ENCODE assay signal across 8 cellular contexts in the genomic region with DNA sequence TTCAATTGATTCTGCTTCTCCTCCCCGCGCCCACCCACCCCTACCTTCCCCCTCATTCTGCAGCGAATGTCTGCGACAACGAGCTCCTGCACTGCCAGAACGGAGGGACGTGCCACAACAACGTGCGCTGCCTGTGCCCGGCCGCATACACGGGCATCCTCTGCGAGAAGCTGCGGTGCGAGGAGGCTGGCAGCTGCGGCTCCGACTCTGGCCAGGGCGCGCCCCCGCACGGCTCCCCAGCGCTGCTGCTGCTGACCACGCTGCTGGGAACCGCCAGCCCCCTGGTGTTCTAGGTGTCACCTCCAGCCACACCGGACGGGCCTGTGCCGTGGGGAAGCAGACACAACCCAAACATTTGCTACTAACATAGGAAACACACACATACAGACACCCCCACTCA.
DNase-seq lines count a peak whose midpoint lies in the region; ATAC-seq and TF ChIP-seq lines count a peak whose summit lies in the region.
"Had no signal": no experiment of that assay in that cellular context is flagged by ENCODE, and none has a peak within 500 bp of the region (broad histone marks: within the 10 kb centered on the region; RNA-seq: fewer than 3 reads in every experiment).

No MANE protein-coding gene starts in this region.

- H3K27ac ChIP-seq in dorsolateral prefrontal cortex, result peak overlapping the region in 7 of 59 donors; percentile 9 to 41 (median 16)

- DNase-seq in dorsolateral prefrontal cortex, result peak; percentile 23 to 71 (median 35)
- DNase-seq in stimulated activated naive CD8-positive, alpha-beta T cell treated with anti-CD3 and anti-CD28 coated beads, Interleukin-15, amount 100 ng/mL, for 72 hours, result no peak
- no peak for DNase-seq in NCI-H526 treated with DMSO at 0.1 percent for 48 hours (lab: John Stamatoyannopoulos, UW)
- DNase-seq in T-helper 2 cell treated with Interferon-gamma antibody and Interleukin-4, amounts not matched to agents 5 μg/mL and 100 μg/mL, for 36 hours (ENCODE audit: low spot score), result no peak
- DNase-seq: activated gamma-delta T cell treated with Interleukin-2 at 50 U/mL for 16 hours had no signal

- H3K4me1 Mint-ChIP-seq in stimulated activated naive CD8-positive, alpha-beta T cell treated with anti-CD3 and anti-CD28 coated beads, Interleukin-15, amount 100 ng/mL, for 72 hours, result peaks cover 11% of the 10 kb centered on the region
- H3K4me1 Mint-ChIP-seq in T-helper 2 cell treated with Interferon-gamma antibody and Interleukin-4, amounts not matched to agents 5 μg/mL and 100 μg/mL, for 36 hours (ENCODE audit: low read depth), result peaks cover 5% of the 10 kb centered on the region

- peak overlapping the region; percentile 14 to 64 (median 42) for H3K4me3 ChIP-seq in dorsolateral prefrontal cortex

- peaks cover 0 to 9% (median 0%) of the 10 kb centered on the region in 45 donors for H3K27me3 ChIP-seq in dorsolateral prefrontal cortex

- peaks cover 49% of the 10 kb centered on the region for H3K27me3 Mint-ChIP-seq in stimulated activated naive CD8-positive, alpha-beta T cell treated with anti-CD3 and anti-CD28 coated beads, Interleukin-15, amount 100 ng/mL, for 72 hours
- H3K27me3 Mint-ChIP-seq in T-helper 2 cell treated with Interferon-gamma antibody and Interleukin-4, amounts not matched to agents 5 μg/mL and 100 μg/mL, for 36 hours (ENCODE audit: low read depth), result peaks cover 50% of the 10 kb centered on the region

- H3K4me3 Mint-ChIP-seq in stimulated activated naive CD8-positive, alpha-beta T cell treated with anti-CD3 and anti-CD28 coated beads, Interleukin-15, amount 100 ng/mL, for 72 hours, result peak overlapping the region in 1 of 2 donors; percentile 10
- H3K4me3 Mint-ChIP-seq in T-helper 2 cell treated with Interferon-gamma antibody and Interleukin-4, amounts not matched to agents 5 μg/mL and 100 μg/mL, for 36 hours, result no peak overlapping the region

- no peaks in the 10 kb centered on the region for H3K9me3 Mint-ChIP-seq in stimulated activated naive CD8-positive, alpha-beta T cell treated with anti-CD3 and anti-CD28 coated beads, Interleukin-15, amount 100 ng/mL, for 72 hours
- no peaks in the 10 kb centered on the region for H3K9me3 Mint-ChIP-seq in T-helper 2 cell treated with Interferon-gamma antibody and Interleukin-4, amounts not matched to agents 5 μg/mL and 100 μg/mL, for 36 hours

- H3K27ac Mint-ChIP-seq in stimulated activated naive CD8-positive, alpha-beta T cell treated with anti-CD3 and anti-CD28 coated beads, Interleukin-15, amount 100 ng/mL, for 72 hours, result no peak overlapping the region
- no peak overlapping the region for H3K27ac Mint-ChIP-seq in T-helper 2 cell treated with Interferon-gamma antibody and Interleukin-4, amounts not matched to agents 5 μg/mL and 100 μg/mL, for 36 hours

- TF ChIP-seq CTCF in dorsolateral prefrontal cortex (IDR thresholded peaks at IDR 0.05 in 54 of 56, conservative IDR thresholded peaks at IDR 0.05 in 2 of 56; ENCODE audit: low read depth in 1 of 56, partially characterized antibody in 56 of 56), result peak in 18 of 56 donors; percentile 6 to 35 (median 18)

- ATAC-seq in GM18907 (IDR thresholded peaks at IDR 0.05; ENCODE audit: unreplicated experiment) (peak; percentile 90), HG02970 (IDR thresholded peaks at IDR 0.05; ENCODE audit: low FRiP score, unreplicated experiment) (peak; percentile 58), HG03378 (IDR thresholded peaks at IDR 0.05; ENCODE audit: unreplicated experiment) (no peak)
- ATAC-seq in stimulated activated naive CD8-positive, alpha-beta T cell treated with anti-CD3 and anti-CD28 coated beads, Interleukin-15, amount 100 ng/mL, for 72 hours, result peak; percentile 48

- intact Hi-C loops in dorsolateral prefrontal cortex (cut with DNase I), result no loop called here

- H3K36me3 Mint-ChIP-seq in T-helper 2 cell treated with Interferon-gamma antibody and Interleukin-4, amounts not matched to agents 5 μg/mL and 100 μg/mL, for 36 hours (ENCODE audit: low read depth), result no peaks in the 10 kb centered on the region

Comparison
In these comparisons a context has a peak if more than half of its experiments do, and no peak if none do; other contexts are left out.
1. DNase-seq: peak in dorsolateral prefrontal cortex (10 of 10); none in stimulated activated naive CD8-positive, alpha-beta T cell treated with anti-CD3 and anti-CD28 coated beads, Interleukin-15, amount 100 ng/mL, for 72 hours (0 of 2), NCI-H526 treated with DMSO at 0.1 percent for 48 hours (single experiment) and T-helper 2 cell treated with Interferon-gamma antibody and Interleukin-4, amounts not matched to agents 5 μg/mL and 100 μg/mL, for 36 hours (single experiment).